Comparison of ENCODE assay signal across 2 cellular contexts in genomic region chr12:6775185-6775770, GRCh38.
TF ChIP-seq lines count a peak whose summit lies in the region.

No MANE protein-coding gene starts in this region.

TF ChIP-seq in WTC11, 78 proteins besides CTCF, POLR2A, EP300 and RAD21 (continued from another document and continues in another):
- TF ChIP-seq, protein P1, sequence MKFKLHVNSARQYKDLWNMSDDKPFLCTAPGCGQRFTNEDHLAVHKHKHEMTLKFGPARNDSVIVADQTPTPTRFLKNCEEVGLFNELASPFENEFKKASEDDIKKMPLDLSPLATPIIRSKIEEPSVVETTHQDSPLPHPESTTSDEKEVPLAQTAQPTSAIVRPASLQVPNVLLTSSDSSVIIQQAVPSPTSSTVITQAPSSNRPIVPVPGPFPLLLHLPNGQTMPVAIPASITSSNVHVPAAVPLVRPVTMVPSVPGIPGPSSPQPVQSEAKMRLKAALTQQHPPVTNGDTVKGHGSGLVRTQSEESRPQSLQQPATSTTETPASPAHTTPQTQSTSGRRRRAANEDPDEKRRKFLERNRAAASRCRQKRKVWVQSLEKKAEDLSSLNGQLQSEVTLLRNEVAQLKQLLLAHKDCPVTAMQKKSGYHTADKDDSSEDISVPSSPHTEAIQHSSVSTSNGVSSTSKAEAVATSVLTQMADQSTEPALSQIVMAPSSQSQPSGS (CRISPR knock-in tag; IDR thresholded peaks at IDR 0.05; ENCODE audit: borderline replicate concordance, low read depth), result no peak
- TF ChIP-seq ZNF416 (CRISPR knock-in tag; IDR thresholded peaks at IDR 0.05) (no peak), ZMAT4 (CRISPR knock-in tag; IDR thresholded peaks at IDR 0.05) (no peak), STAT6 (CRISPR knock-in tag; conservative IDR thresholded peaks at IDR 0.05; ENCODE audit: low read depth) (no peak), SMAD4 (CRISPR knock-in tag; IDR thresholded peaks at IDR 0.05) (no peak)
- TF ChIP-seq, protein P2, sequence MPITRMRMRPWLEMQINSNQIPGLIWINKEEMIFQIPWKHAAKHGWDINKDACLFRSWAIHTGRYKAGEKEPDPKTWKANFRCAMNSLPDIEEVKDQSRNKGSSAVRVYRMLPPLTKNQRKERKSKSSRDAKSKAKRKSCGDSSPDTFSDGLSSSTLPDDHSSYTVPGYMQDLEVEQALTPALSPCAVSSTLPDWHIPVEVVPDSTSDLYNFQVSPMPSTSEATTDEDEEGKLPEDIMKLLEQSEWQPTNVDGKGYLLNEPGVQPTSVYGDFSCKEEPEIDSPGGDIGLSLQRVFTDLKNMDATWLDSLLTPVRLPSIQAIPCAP (CRISPR knock-in tag; IDR thresholded peaks at IDR 0.05), result no peak
- TF ChIP-seq, protein P3, sequence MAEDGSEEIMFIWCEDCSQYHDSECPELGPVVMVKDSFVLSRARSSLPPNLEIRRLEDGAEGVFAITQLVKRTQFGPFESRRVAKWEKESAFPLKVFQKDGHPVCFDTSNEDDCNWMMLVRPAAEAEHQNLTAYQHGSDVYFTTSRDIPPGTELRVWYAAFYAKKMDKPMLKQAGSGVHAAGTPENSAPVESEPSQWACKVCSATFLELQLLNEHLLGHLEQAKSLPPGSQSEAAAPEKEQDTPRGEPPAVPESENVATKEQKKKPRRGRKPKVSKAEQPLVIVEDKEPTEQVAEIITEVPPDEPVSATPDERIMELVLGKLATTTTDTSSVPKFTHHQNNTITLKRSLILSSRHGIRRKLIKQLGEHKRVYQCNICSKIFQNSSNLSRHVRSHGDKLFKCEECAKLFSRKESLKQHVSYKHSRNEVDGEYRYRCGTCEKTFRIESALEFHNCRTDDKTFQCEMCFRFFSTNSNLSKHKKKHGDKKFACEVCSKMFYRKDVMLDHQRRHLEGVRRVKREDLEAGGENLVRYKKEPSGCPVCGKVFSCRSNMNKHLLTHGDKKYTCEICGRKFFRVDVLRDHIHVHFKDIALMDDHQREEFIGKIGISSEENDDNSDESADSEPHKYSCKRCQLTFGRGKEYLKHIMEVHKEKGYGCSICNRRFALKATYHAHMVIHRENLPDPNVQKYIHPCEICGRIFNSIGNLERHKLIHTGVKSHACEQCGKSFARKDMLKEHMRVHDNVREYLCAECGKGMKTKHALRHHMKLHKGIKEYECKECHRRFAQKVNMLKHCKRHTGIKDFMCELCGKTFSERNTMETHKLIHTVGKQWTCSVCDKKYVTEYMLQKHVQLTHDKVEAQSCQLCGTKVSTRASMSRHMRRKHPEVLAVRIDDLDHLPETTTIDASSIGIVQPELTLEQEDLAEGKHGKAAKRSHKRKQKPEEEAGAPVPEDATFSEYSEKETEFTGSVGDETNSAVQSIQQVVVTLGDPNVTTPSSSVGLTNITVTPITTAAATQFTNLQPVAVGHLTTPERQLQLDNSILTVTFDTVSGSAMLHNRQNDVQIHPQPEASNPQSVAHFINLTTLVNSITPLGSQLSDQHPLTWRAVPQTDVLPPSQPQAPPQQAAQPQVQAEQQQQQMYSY (CRISPR knock-in tag; IDR thresholded peaks at IDR 0.05), result no peak
- TF ChIP-seq, protein P4, sequence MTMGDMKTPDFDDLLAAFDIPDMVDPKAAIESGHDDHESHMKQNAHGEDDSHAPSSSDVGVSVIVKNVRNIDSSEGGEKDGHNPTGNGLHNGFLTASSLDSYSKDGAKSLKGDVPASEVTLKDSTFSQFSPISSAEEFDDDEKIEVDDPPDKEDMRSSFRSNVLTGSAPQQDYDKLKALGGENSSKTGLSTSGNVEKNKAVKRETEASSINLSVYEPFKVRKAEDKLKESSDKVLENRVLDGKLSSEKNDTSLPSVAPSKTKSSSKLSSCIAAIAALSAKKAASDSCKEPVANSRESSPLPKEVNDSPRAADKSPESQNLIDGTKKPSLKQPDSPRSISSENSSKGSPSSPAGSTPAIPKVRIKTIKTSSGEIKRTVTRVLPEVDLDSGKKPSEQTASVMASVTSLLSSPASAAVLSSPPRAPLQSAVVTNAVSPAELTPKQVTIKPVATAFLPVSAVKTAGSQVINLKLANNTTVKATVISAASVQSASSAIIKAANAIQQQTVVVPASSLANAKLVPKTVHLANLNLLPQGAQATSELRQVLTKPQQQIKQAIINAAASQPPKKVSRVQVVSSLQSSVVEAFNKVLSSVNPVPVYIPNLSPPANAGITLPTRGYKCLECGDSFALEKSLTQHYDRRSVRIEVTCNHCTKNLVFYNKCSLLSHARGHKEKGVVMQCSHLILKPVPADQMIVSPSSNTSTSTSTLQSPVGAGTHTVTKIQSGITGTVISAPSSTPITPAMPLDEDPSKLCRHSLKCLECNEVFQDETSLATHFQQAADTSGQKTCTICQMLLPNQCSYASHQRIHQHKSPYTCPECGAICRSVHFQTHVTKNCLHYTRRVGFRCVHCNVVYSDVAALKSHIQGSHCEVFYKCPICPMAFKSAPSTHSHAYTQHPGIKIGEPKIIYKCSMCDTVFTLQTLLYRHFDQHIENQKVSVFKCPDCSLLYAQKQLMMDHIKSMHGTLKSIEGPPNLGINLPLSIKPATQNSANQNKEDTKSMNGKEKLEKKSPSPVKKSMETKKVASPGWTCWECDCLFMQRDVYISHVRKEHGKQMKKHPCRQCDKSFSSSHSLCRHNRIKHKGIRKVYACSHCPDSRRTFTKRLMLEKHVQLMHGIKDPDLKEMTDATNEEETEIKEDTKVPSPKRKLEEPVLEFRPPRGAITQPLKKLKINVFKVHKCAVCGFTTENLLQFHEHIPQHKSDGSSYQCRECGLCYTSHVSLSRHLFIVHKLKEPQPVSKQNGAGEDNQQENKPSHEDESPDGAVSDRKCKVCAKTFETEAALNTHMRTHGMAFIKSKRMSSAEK (CRISPR knock-in tag; IDR thresholded peaks at IDR 0.05; ENCODE audit: borderline replicate concordance), result no peak

TF ChIP-seq in liver, 16 proteins besides CTCF, POLR2A, EP300 and RAD21 (continued from another document):
- no peak for TF ChIP-seq REST (IDR thresholded peaks at IDR 0.05)
- no peak for TF ChIP-seq HNF4G (IDR thresholded peaks at IDR 0.05)
- no peak for TF ChIP-seq RXRA (IDR thresholded peaks at IDR 0.05)
- no peak for TF ChIP-seq YY1 (IDR thresholded peaks at IDR 0.05)
